11 cellular contexts compared by ENCODE assay signal in the genomic region with DNA sequence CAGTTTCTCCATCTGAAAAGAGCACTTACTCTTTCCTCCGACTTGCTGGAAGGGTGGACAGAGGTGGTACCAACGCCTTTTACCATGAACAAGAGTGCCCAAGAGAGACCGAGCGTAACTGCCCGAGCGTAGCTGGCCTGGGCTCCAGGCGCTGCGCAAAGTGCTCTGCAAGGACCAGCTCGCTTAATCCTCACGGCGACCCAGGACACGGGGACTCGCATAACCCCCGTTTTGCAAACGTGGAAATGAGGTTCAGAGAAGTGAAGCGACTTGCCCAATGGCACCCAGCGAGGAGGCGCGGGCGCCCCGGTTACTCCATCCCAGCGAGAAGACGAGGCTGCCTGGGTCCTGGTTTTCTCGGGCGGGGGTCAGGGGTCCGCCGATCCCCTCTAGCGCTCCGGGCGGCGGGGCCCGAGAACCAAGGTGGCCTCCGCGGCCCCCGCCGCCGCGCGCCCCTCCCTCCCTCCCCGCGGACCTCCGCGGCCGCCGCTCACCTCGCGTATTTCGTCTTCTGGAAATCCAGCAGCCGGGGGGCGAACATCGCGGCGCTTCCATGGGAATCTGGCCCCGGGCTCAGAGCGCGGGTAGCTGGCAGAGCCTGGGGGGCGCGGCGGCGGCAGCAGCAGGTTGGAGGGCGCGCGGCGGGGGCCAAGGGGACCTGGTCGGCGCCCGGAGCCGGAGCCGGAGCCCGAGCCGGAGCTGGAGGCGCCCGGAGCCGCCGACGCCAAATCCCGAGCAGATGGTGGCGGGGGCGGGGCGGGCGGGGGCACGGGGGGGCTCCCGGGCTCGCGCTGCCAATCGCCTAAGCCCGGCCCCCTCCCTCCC. TPM values are rescaled to one million over a fixed set of nuclear protein-coding genes. Genes with fewer than 3 reads are reported as not detected.
DNase-seq lines count a peak whose midpoint lies in the region; ATAC-seq, FAIRE-seq and TF ChIP-seq lines count a peak whose summit lies in the region.
"Had no signal": no experiment of that assay in that cellular context is flagged by ENCODE, and none has a peak within 500 bp of the region (broad histone marks: within the 10 kb centered on the region; RNA-seq: fewer than 3 reads in every experiment).

A gene with protein sequence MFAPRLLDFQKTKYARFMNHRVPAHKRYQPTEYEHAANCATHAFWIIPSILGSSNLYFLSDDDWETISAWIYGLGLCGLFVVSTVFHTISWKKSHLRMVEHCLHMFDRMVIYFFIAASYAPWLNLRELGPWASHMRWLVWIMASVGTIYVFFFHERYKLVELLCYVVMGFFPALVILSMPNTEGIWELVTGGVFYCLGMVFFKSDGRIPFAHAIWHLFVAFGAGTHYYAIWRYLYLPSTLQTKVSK (minus strand): TSS at position 711 of the 825 bp plus-strand sequence. CDS start 170 bp downstream, at position 541.

- H4K20me1 ChIP-seq in IMR-90 (ENCODE audit: insufficient read depth, low read length), result no peaks in the 10 kb centered on the region
- H4K20me1 ChIP-seq in OCI-LY7 (ENCODE audit: insufficient read depth, low read length), result no peaks in the 10 kb centered on the region

- H2BK5ac ChIP-seq in IMR-90 (ENCODE audit: low read depth, low read length, poor library complexity, severe bottlenecking) (no peak within 1 kb of the TSS), trophoblast cell (ENCODE audit: low read depth, low read length, poor library complexity) (no peak within 1 kb of the TSS)

- dilution Hi-C loops in IMR-90 (cut with HindIII; ENCODE audit: low sequenced_read_pairs, unreplicated experiment), result no loop called here

- no peak within 1 kb of the TSS for H4K91ac ChIP-seq in IMR-90 (ENCODE audit: insufficient read depth, low read depth, low read length)
- H4K91ac ChIP-seq in trophoblast cell (ENCODE audit: low read depth, low read length), result no peak within 1 kb of the TSS

- no peak within 1 kb of the TSS for H2BK120ac ChIP-seq in IMR-90 (ENCODE audit: low read depth, low read length)
- H2BK120ac ChIP-seq in trophoblast cell (ENCODE audit: insufficient read depth, low read length, poor library complexity), result no peak within 1 kb of the TSS

- H4K5ac ChIP-seq in IMR-90 (ENCODE audit: low read depth, low read length), result no peak within 1 kb of the TSS

- TF ChIP-seq POLR2A in IMR-90 (IDR thresholded peaks at IDR 0.05; ENCODE audit: low read depth, low read length), result no peak
- no peak for TF ChIP-seq POLR2A in esophagus muscularis mucosa (IDR thresholded peaks at IDR 0.05; ENCODE audit: low read depth)

- no peak within 1 kb of the TSS for H2AK9ac ChIP-seq in IMR-90 (replicated peaks; ENCODE audit: low read depth, low read length, poor library complexity)

- DNase-seq in D721Med (ENCODE audit: insufficient read length, low spot score) (peak; percentile 87), IMR-90 (no peak), esophagus muscularis mucosa (ENCODE audit: extremely low spot score) (no peak), trophoblast cell (no peak), kidney tubule cell (ENCODE audit: low spot score) (no peak), OCI-LY7 (ENCODE audit: low spot score) (no peak), omental fat pad (ENCODE audit: low spot score) (no peak)
- DNase-seq: activated naive CD4-positive, alpha-beta T cell treated with anti-CD3 and anti-CD28 coated beads, Interleukin-2, amount 10 ng/mL, durations not matched to agents 7 days and 5 days; T-helper 1 cell had no signal

- H3K4ac ChIP-seq in IMR-90 (ENCODE audit: low read depth, low read length), result no peak within 1 kb of the TSS
- H3K4ac ChIP-seq in trophoblast cell (ENCODE audit: low read depth, low read length), result no peak within 1 kb of the TSS

- CTCF ChIA-PET in IMR-90 (lab: Yijun Ruan, JAX), result no interaction called here
- CTCF ChIA-PET in OCI-LY7 (lab: Charles Lee; ENCODE audit: unreplicated experiment), result no interaction called here

- no peaks in the 10 kb centered on the region for H3K9me1 ChIP-seq in IMR-90 (ENCODE audit: insufficient read depth, low read length)

- H4K8ac ChIP-seq in IMR-90 (ENCODE audit: low read depth in 2 of 2, low read length in 2 of 2), result no peak within 1 kb of the TSS
- H4K8ac ChIP-seq in trophoblast cell (ENCODE audit: low read depth, low read length), result no peak within 1 kb of the TSS

- H2BK15ac ChIP-seq in IMR-90 (ENCODE audit: low read depth, low read length), result no peak within 1 kb of the TSS

- H3K18ac ChIP-seq in IMR-90 (ENCODE audit: low read depth, low read length) (no peak within 1 kb of the TSS), trophoblast cell (ENCODE audit: low read length) (no peak within 1 kb of the TSS)

- H3K36me3 ChIP-seq in IMR-90 (ENCODE audit: control insufficient read depth, insufficient read depth, low read length) (no peaks in the 10 kb centered on the region), esophagus muscularis mucosa (no peaks in the 10 kb centered on the region), trophoblast cell (ENCODE audit: control insufficient read depth in 1 of 2, insufficient read depth in 2 of 2, low read length in 2 of 2) (no peaks in the 10 kb centered on the region), OCI-LY7 (ENCODE audit: insufficient read depth, low read length) (no peaks in the 10 kb centered on the region)
- H3K36me3 ChIP-seq: right lobe of liver had no signal

- H3K14ac ChIP-seq in IMR-90 (replicated peaks; ENCODE audit: low read depth, low read length) (no peak within 1 kb of the TSS), trophoblast cell (ENCODE audit: low read length) (no peak within 1 kb of the TSS)

- FAIRE-seq in D721Med (lab: Jason Lieb, UNC), result no peak

- no TSS peak for BruUV-seq in IMR-90 (replicated peaks; lab: Mats Ljungman, UMichigan)
- no TSS peak for BruUV-seq in OCI-LY7 (replicated peaks; lab: Mats Ljungman, UMichigan)

- no peak within 1 kb of the TSS for H4K12ac ChIP-seq in trophoblast cell (ENCODE audit: low read depth, low read length)

- H2BK12ac ChIP-seq in trophoblast cell (ENCODE audit: low read length), result no peak within 1 kb of the TSS

- no peak within 1 kb of the TSS for H3K56ac ChIP-seq in IMR-90 (ENCODE audit: extremely low read depth, insufficient read depth, low read length)

- POLR2A ChIA-PET in IMR-90 (lab: Charles Lee; ENCODE audit: unreplicated experiment) (no interaction called here), OCI-LY7 (lab: Charles Lee) (no interaction called here)

- H3K9me2 ChIP-seq in OCI-LY7 (ENCODE audit: insufficient read depth, low read length), result no peaks in the 10 kb centered on the region

- H3K9me3 ChIP-seq in IMR-90 (ENCODE audit: control insufficient read depth, insufficient read depth, low read length), result no peaks in the 10 kb centered on the region
- no peaks in the 10 kb centered on the region for H3K9me3 ChIP-seq in esophagus muscularis mucosa
- no peaks in the 10 kb centered on the region for H3K9me3 ChIP-seq in trophoblast cell (ENCODE audit: insufficient read depth, low read depth, low read length)
- no peaks in the 10 kb centered on the region for H3K9me3 ChIP-seq in OCI-LY7 (ENCODE audit: low read length)
- H3K9me3 ChIP-seq: right lobe of liver had no signal

- TF ChIP-seq CTCF in D721Med (IDR thresholded peaks at IDR 0.05; ENCODE audit: insufficient read depth, missing control alignments) (no peak), IMR-90 (conservative IDR thresholded peaks at IDR 0.05; ENCODE audit: low read depth, low read length) (no peak), esophagus muscularis mucosa (IDR thresholded peaks at IDR 0.05) (no peak), OCI-LY7 (conservative IDR thresholded peaks at IDR 0.05; ENCODE audit: low read length) (no peak), omental fat pad (IDR thresholded peaks at IDR 0.05) (no peak)

- H2AK5ac ChIP-seq in IMR-90 (ENCODE audit: low read depth, low read length) (no peak within 1 kb of the TSS), trophoblast cell (ENCODE audit: low read length) (no peak within 1 kb of the TSS)

- WGBS in IMR-90 (ENCODE audit: extremely low coverage in 2 of 2, insufficient read length in 1 of 2), 2 experiments, result 8% methylated on average over 30 of the region's 87 CpGs; no CpG with 5 or more reads in 1 of the 2 experiments
- WGBS in esophagus muscularis mucosa, result 6% methylated on average over 2 of the region's 87 CpGs
- no CpG with 5 or more reads among the region's 87 CpGs for WGBS in trophoblast cell (ENCODE audit: extremely low coverage, insufficient coverage, insufficient read length)

- H2AFZ ChIP-seq in IMR-90 (replicated peaks; ENCODE audit: low read length, poor library complexity), result peak within 1 kb of the TSS; percentile 51
- H2AFZ ChIP-seq in trophoblast cell (ENCODE audit: insufficient read depth, low read length, poor library complexity), result no peak within 1 kb of the TSS
- no peak within 1 kb of the TSS for H2AFZ ChIP-seq in OCI-LY7 (ENCODE audit: low read length)

- H3K9ac ChIP-seq in IMR-90 (ENCODE audit: low read depth, low read length), result no peak within 1 kb of the TSS
- no peak within 1 kb of the TSS for H3K9ac ChIP-seq in trophoblast cell (ENCODE audit: low read length)

- ATAC-seq in IMR-90 (ENCODE audit: low read depth) (no peak), omental fat pad (ENCODE audit: low FRiP score) (no peak), GM19452 (IDR thresholded peaks at IDR 0.05; ENCODE audit: unreplicated experiment) (no peak)

- H3K27ac ChIP-seq in IMR-90 (ENCODE audit: insufficient read depth, low read length), result no peak within 1 kb of the TSS
- H3K27ac ChIP-seq in esophagus muscularis mucosa (replicated peaks in 1 of 4), result no peak within 1 kb of the TSS
- no peak within 1 kb of the TSS for H3K27ac ChIP-seq in trophoblast cell (ENCODE audit: low read depth, low read length)
- H3K27ac ChIP-seq in OCI-LY7 (ENCODE audit: low read depth, low read length, poor library complexity, severe bottlenecking), result no peak within 1 kb of the TSS
- H3K27ac ChIP-seq: right lobe of liver had no signal

- intact Hi-C loops in IMR-90 (cut with micrococcal nuclease) (no loop called here), esophagus muscularis mucosa (cut with DNase I) (no loop called here), OCI-LY7 (cut with micrococcal nuclease; ENCODE audit: unreplicated experiment) (no loop called here)

- no peak within 1 kb of the TSS; the same call in 1 of the 2 replicates for H3K4me2 ChIP-seq in IMR-90 (ENCODE audit: low read depth, low read length)
- peak within 1 kb of the TSS; percentile 49 for H3K4me2 ChIP-seq in trophoblast cell (ENCODE audit: low read length)
- H3K4me2 ChIP-seq in OCI-LY7 (ENCODE audit: low read length), result no peak within 1 kb of the TSS

- H2BK20ac ChIP-seq in IMR-90 (ENCODE audit: low read depth, low read length), result no peak within 1 kb of the TSS

- H3K79me1 ChIP-seq in IMR-90 (ENCODE audit: low read depth in 1 of 2, low read length in 2 of 2) (no peaks in the 10 kb centered on the region), trophoblast cell (ENCODE audit: low read length) (no peaks in the 10 kb centered on the region)

- in situ Hi-C loops in IMR-90 (cut with MboI; ENCODE audit: low sequenced_read_pairs), result no loop called here

- H3K79me2 ChIP-seq in trophoblast cell (ENCODE audit: control insufficient read depth, insufficient read depth, low read length, poor library complexity) (no peaks in the 10 kb centered on the region), OCI-LY7 (ENCODE audit: insufficient read depth, low read depth, low read length) (no peaks in the 10 kb centered on the region)

- H3K27me3 ChIP-seq in IMR-90 (ENCODE audit: control insufficient read depth, insufficient read depth, low read length) (peaks cover 31% of the 10 kb centered on the region), esophagus muscularis mucosa (peaks cover 6 to 88% (median 16%) of the 10 kb centered on the region in 4 donors), trophoblast cell (ENCODE audit: insufficient read depth, low read length) (peaks cover 18% of the 10 kb centered on the region)

- no peaks in the 10 kb centered on the region for H3K4me1 ChIP-seq in IMR-90 (ENCODE audit: control insufficient read depth, insufficient read depth, low read length)
- peaks cover 8 to 14% (median 13%) of the 10 kb centered on the region in 4 donors for H3K4me1 ChIP-seq in esophagus muscularis mucosa
- H3K4me1 ChIP-seq in trophoblast cell (ENCODE audit: control insufficient read depth in 1 of 2, insufficient read depth in 2 of 2, low read length in 2 of 2), result no peaks in the 10 kb centered on the region
- H3K4me1 ChIP-seq in OCI-LY7 (ENCODE audit: insufficient read depth, low read length, poor library complexity, severe bottlenecking), result no peaks in the 10 kb centered on the region
- H3K4me1 ChIP-seq: right lobe of liver had no signal

- no peak for TF ChIP-seq RAD21 in IMR-90 (IDR thresholded peaks at IDR 0.05; ENCODE audit: low read length)

- H3K23ac ChIP-seq in IMR-90 (ENCODE audit: low read depth, low read length) (no peak within 1 kb of the TSS), trophoblast cell (ENCODE audit: low read length) (no peak within 1 kb of the TSS)

- no peak for TF ChIP-seq EP300 in esophagus muscularis mucosa (IDR thresholded peaks at IDR 0.05)

- H3K4me3 ChIP-seq in IMR-90 (ENCODE audit: insufficient read depth, low read depth, low read length) (no peak within 1 kb of the TSS), esophagus muscularis mucosa (peak within 1 kb of the TSS; percentile 54 to 59 (median 57)), trophoblast cell (ENCODE audit: low read depth, low read length) (no peak within 1 kb of the TSS), OCI-LY7 (ENCODE audit: low read depth, low read length, poor library complexity, severe bottlenecking) (no peak within 1 kb of the TSS)
- H3K4me3 ChIP-seq: right lobe of liver had no signal

RNA-seq across cellular contexts. Expression of the gene that starts here (rescaled TPM):
- not detected in 2 replicates for total RNA-seq in IMR-90 (2012; rRNA removed)
- not detected in 2 replicates for polyA plus RNA-seq in IMR-90 (2012; rRNA removed)
- polyA plus RNA-seq in IMR-90 (2012; cell fraction: cytosol; rRNA removed), result not detected in 2 replicates
- not detected in 2 replicates for polyA plus RNA-seq in IMR-90 (2012; cell fraction: nucleus; rRNA removed; ENCODE audit: low replicate concordance)
- total RNA-seq in esophagus muscularis mucosa, result not detected
- not detected in 2 replicates for polyA plus RNA-seq in trophoblast cell (2013)
- not detected in 2 replicates for total RNA-seq in OCI-LY7 (2014; rRNA removed; shearing (Covaris generic))
- total RNA-seq in OCI-LY7 (2022), result not detected in 2 replicates
- not detected for total RNA-seq in omental fat pad
- total RNA-seq: right lobe of liver had no signal

Comparison
In these comparisons a context has a peak if more than half of its experiments do, and no peak if none do; other contexts are left out.
1. H3K4me3 ChIP-seq: peak in esophagus muscularis mucosa (4 of 4); none in IMR-90 (single experiment), trophoblast cell (single experiment) and OCI-LY7 (single experiment).